ENCODE assay signal across 1 cellular context in genomic region chr2:218311908-218312756, GRCh38.
TF ChIP-seq lines count a peak whose summit lies in the region.

No MANE protein-coding gene starts in this region.

TF ChIP-seq in K562, 482 proteins besides CTCF, POLR2A, EP300 and RAD21:
- TF ChIP-seq THRAP3 (IDR thresholded peaks at IDR 0.05; ENCODE audit: borderline replicate concordance): no peak
- TF ChIP-seq, protein P1, sequence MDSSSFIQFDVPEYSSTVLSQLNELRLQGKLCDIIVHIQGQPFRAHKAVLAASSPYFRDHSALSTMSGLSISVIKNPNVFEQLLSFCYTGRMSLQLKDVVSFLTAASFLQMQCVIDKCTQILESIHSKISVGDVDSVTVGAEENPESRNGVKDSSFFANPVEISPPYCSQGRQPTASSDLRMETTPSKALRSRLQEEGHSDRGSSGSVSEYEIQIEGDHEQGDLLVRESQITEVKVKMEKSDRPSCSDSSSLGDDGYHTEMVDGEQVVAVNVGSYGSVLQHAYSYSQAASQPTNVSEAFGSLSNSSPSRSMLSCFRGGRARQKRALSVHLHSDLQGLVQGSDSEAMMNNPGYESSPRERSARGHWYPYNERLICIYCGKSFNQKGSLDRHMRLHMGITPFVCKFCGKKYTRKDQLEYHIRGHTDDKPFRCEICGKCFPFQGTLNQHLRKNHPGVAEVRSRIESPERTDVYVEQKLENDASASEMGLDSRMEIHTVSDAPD (CRISPR knock-in tag; IDR thresholded peaks at IDR 0.05): no peak
- TF ChIP-seq, protein P2, sequence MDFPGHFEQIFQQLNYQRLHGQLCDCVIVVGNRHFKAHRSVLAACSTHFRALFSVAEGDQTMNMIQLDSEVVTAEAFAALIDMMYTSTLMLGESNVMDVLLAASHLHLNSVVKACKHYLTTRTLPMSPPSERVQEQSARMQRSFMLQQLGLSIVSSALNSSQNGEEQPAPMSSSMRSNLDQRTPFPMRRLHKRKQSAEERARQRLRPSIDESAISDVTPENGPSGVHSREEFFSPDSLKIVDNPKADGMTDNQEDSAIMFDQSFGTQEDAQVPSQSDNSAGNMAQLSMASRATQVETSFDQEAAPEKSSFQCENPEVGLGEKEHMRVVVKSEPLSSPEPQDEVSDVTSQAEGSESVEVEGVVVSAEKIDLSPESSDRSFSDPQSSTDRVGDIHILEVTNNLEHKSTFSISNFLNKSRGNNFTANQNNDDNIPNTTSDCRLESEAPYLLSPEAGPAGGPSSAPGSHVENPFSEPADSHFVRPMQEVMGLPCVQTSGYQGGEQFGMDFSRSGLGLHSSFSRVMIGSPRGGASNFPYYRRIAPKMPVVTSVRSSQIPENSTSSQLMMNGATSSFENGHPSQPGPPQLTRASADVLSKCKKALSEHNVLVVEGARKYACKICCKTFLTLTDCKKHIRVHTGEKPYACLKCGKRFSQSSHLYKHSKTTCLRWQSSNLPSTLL (IDR thresholded peaks at IDR 0.05): no peak
- no peak for TF ChIP-seq ZNF75A (CRISPR knock-in tag; IDR thresholded peaks at IDR 0.05)
- TF ChIP-seq FOXK1 (CRISPR knock-in tag; IDR thresholded peaks at IDR 0.05; ENCODE audit: borderline replicate concordance): no peak
- no peak for TF ChIP-seq NFRKB (IDR thresholded peaks at IDR 0.05; ENCODE audit: low read depth)
- TF ChIP-seq ZNF224 (CRISPR knock-in tag; IDR thresholded peaks at IDR 0.05): no peak
